ENCODE assay signal across 1 cellular context in the genomic region with DNA sequence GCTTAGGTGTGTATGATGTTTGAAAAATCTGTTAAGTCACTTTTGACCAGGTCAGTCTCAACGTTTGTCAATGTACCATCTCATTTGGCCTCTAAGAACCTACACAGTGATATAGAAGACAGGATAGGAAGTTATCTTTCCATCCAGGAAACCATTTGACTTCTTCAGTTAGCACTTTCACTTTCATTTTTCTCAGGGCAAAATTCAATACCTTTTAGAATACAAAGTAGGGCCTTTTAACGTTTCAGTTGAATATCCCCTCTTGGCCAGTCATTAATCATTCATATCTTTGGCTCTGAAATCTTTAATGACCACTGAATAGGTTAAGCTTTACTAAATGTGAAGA.
TF ChIP-seq lines count a peak whose summit lies in the region.

No MANE protein-coding gene starts in this region.

TF ChIP-seq in GM12878, 131 proteins besides CTCF, POLR2A, EP300 and RAD21 (continued from another document):
- TF ChIP-seq, protein P1, sequence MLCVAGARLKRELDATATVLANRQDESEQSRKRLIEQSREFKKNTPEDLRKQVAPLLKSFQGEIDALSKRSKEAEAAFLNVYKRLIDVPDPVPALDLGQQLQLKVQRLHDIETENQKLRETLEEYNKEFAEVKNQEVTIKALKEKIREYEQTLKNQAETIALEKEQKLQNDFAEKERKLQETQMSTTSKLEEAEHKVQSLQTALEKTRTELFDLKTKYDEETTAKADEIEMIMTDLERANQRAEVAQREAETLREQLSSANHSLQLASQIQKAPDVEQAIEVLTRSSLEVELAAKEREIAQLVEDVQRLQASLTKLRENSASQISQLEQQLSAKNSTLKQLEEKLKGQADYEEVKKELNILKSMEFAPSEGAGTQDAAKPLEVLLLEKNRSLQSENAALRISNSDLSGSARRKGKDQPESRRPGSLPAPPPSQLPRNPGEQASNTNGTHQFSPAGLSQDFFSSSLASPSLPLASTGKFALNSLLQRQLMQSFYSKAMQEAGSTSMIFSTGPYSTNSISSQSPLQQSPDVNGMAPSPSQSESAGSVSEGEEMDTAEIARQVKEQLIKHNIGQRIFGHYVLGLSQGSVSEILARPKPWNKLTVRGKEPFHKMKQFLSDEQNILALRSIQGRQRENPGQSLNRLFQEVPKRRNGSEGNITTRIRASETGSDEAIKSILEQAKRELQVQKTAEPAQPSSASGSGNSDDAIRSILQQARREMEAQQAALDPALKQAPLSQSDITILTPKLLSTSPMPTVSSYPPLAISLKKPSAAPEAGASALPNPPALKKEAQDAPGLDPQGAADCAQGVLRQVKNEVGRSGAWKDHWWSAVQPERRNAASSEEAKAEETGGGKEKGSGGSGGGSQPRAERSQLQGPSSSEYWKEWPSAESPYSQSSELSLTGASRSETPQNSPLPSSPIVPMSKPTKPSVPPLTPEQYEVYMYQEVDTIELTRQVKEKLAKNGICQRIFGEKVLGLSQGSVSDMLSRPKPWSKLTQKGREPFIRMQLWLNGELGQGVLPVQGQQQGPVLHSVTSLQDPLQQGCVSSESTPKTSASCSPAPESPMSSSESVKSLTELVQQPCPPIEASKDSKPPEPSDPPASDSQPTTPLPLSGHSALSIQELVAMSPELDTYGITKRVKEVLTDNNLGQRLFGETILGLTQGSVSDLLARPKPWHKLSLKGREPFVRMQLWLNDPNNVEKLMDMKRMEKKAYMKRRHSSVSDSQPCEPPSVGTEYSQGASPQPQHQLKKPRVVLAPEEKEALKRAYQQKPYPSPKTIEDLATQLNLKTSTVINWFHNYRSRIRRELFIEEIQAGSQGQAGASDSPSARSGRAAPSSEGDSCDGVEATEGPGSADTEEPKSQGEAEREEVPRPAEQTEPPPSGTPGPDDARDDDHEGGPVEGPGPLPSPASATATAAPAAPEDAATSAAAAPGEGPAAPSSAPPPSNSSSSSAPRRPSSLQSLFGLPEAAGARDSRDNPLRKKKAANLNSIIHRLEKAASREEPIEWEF (IDR thresholded peaks at IDR 0.05; ENCODE audit: insufficient replicate concordance, low read depth, low read length): no peak
- TF ChIP-seq SMAD1 (IDR thresholded peaks at IDR 0.05; ENCODE audit: low read depth, partially characterized antibody): no peak
- no peak for TF ChIP-seq NFIC (IDR thresholded peaks at IDR 0.05; ENCODE audit: low read depth, low read length)
- TF ChIP-seq, protein P2, sequence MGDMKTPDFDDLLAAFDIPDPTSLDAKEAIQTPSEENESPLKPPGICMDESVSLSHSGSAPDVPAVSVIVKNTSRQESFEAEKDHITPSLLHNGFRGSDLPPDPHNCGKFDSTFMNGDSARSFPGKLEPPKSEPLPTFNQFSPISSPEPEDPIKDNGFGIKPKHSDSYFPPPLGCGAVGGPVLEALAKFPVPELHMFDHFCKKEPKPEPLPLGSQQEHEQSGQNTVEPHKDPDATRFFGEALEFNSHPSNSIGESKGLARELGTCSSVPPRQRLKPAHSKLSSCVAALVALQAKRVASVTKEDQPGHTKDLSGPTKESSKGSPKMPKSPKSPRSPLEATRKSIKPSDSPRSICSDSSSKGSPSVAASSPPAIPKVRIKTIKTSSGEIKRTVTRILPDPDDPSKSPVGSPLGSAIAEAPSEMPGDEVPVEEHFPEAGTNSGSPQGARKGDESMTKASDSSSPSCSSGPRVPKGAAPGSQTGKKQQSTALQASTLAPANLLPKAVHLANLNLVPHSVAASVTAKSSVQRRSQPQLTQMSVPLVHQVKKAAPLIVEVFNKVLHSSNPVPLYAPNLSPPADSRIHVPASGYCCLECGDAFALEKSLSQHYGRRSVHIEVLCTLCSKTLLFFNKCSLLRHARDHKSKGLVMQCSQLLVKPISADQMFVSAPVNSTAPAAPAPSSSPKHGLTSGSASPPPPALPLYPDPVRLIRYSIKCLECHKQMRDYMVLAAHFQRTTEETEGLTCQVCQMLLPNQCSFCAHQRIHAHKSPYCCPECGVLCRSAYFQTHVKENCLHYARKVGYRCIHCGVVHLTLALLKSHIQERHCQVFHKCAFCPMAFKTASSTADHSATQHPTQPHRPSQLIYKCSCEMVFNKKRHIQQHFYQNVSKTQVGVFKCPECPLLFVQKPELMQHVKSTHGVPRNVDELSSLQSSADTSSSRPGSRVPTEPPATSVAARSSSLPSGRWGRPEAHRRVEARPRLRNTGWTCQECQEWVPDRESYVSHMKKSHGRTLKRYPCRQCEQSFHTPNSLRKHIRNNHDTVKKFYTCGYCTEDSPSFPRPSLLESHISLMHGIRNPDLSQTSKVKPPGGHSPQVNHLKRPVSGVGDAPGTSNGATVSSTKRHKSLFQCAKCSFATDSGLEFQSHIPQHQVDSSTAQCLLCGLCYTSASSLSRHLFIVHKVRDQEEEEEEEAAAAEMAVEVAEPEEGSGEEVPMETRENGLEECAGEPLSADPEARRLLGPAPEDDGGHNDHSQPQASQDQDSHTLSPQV (IDR thresholded peaks at IDR 0.05): no peak
- TF ChIP-seq ZNF274 (IDR thresholded peaks at IDR 0.05; ENCODE audit: insufficient read depth, insufficient read length): no peak
- no peak for TF ChIP-seq MXI1 (IDR thresholded peaks at IDR 0.05; ENCODE audit: low read depth, low read length)
TF ChIP-seq in GM12878: peak in this region for 0.
